27 cellular contexts compared by ENCODE assay signal in genomic region chr1:150332651-150333290, GRCh38.
"Had no signal": no experiment of that assay in that cellular context is flagged by ENCODE, and none has a peak within 500 bp of the region (broad histone marks: within the 10 kb centered on the region; RNA-seq: fewer than 3 reads in every experiment).

No MANE protein-coding gene starts in this region.

- H3K9me3 ChIP-seq: breast epithelium, neutrophil, pancreas, right lobe of liver, testis, vagina had no signal

- DNase-seq: activated B cell treated with CpG ODN at 0.5 μM for 24 hours; activated CD4-positive, alpha-beta memory T cell treated with anti-CD3 and anti-CD28 coated beads for 36 hours; activated CD4-positive, alpha-beta T cell treated with anti-CD3 and anti-CD28 coated beads for 48 hours; activated effector memory CD4-positive, alpha-beta T cell treated with Interleukin-2 at 50 U/mL for 16 hours; activated naive CD4-positive, alpha-beta T cell treated with anti-CD3 and anti-CD28 coated beads, Interleukin-2, amount 10 ng/mL, durations not matched to agents 7 days and 5 days; activated T-cell treated with anti-CD3 and anti-CD28 coated beads, Interleukin-2, amount 50 U/mL, for 48 hours; effector memory CD4-positive, alpha-beta T cell; foreskin melanocyte; left ventricle myocardium superior; mammary epithelial cell; pancreas; right lobe of liver; stimulated activated CD4-positive, alpha-beta T cell treated with anti-CD3 and anti-CD28 coated beads, Interleukin-1b, Interleukin-23, amount 100 ng/mL, for 48 hours; T1000; testis; trophoblast cell had no signal

- H3K27me3 ChIP-seq: breast epithelium, neutrophil, pancreas, right lobe of liver, testis, vagina had no signal

- H3K4me1 Mint-ChIP-seq: activated naive CD4-positive, alpha-beta T cell treated with anti-CD3 and anti-CD28 coated beads, Interleukin-2, amount 10 ng/mL, durations not matched to agents 7 days and 5 days; nephron had no signal

- H3K4me3 ChIP-seq: breast epithelium, pancreas, right lobe of liver, skin epidermis, testis, vagina had no signal

- ATAC-seq: esophagus mucosa, left ventricle myocardium superior, pancreas, right lobe of liver had no signal

- H3K27me3 Mint-ChIP-seq: activated B cell treated with CpG ODN at 0.5 μM for 24 hours; activated CD4-positive, alpha-beta memory T cell treated with anti-CD3 and anti-CD28 coated beads for 36 hours; activated naive CD4-positive, alpha-beta T cell treated with anti-CD3 and anti-CD28 coated beads, Interleukin-2, amount 10 ng/mL, durations not matched to agents 7 days and 5 days; central memory CD8-positive, alpha-beta T cell had no signal

- H3K4me1 ChIP-seq: breast epithelium, pancreas, right lobe of liver, testis, vagina had no signal

- H3K4me3 Mint-ChIP-seq: activated B cell treated with CpG ODN at 0.5 μM for 24 hours; activated CD4-positive, alpha-beta memory T cell treated with anti-CD3 and anti-CD28 coated beads for 36 hours; activated naive CD4-positive, alpha-beta T cell treated with anti-CD3 and anti-CD28 coated beads, Interleukin-2, amount 10 ng/mL, durations not matched to agents 7 days and 5 days; central memory CD8-positive, alpha-beta T cell; nephron; T-helper 1 cell treated with Interleukin-12 subunit alpha and Interleukin-12 subunit beta and Interleukin-4 antibody, amounts not matched to agents 30 μg/mL and 1 μg/mL, for 36 hours had no signal

- FAIRE-seq: colon, endothelial cell of umbilical vein, islet of Langerhans, pancreas had no signal

- H3K27ac Mint-ChIP-seq: activated B cell treated with CpG ODN at 0.5 μM for 24 hours; activated CD4-positive, alpha-beta memory T cell treated with anti-CD3 and anti-CD28 coated beads for 36 hours; activated naive CD4-positive, alpha-beta T cell treated with anti-CD3 and anti-CD28 coated beads, Interleukin-2, amount 10 ng/mL, durations not matched to agents 7 days and 5 days; nephron; T-helper 1 cell treated with Interleukin-12 subunit alpha and Interleukin-12 subunit beta and Interleukin-4 antibody, amounts not matched to agents 30 μg/mL and 1 μg/mL, for 36 hours had no signal

- H3K9me3 Mint-ChIP-seq: activated B cell treated with CpG ODN at 0.5 μM for 24 hours; activated CD4-positive, alpha-beta memory T cell treated with anti-CD3 and anti-CD28 coated beads for 36 hours; activated naive CD4-positive, alpha-beta T cell treated with anti-CD3 and anti-CD28 coated beads, Interleukin-2, amount 10 ng/mL, durations not matched to agents 7 days and 5 days; central memory CD8-positive, alpha-beta T cell; nephron; T-helper 1 cell treated with Interleukin-12 subunit alpha and Interleukin-12 subunit beta and Interleukin-4 antibody, amounts not matched to agents 30 μg/mL and 1 μg/mL, for 36 hours had no signal

- H3K27ac ChIP-seq: breast epithelium, neutrophil, pancreas, right lobe of liver, skin epidermis, testis, vagina had no signal
